ENCODE assay signal across 10 cellular contexts in genomic region chr11:111694851-111695250, GRCh38.
DNase-seq lines count a peak whose midpoint lies in the region; ATAC-seq and TF ChIP-seq lines count a peak whose summit lies in the region.
"Had no signal": no experiment of that assay in that cellular context is flagged by ENCODE, and none has a peak within 500 bp of the region (broad histone marks: within the 10 kb centered on the region; RNA-seq: fewer than 3 reads in every experiment).

No MANE protein-coding gene starts in this region.

- no peak overlapping the region for H3K27ac Mint-ChIP-seq in activated T-cell treated with anti-CD3 and anti-CD28 coated beads, Interleukin-2, amount 50 U/mL, for 72 hours

- H3K9me3 Mint-ChIP-seq in activated T-cell treated with anti-CD3 and anti-CD28 coated beads, Interleukin-2, amount 50 U/mL, for 72 hours, result no peaks in the 10 kb centered on the region

- H3K4me3 ChIP-seq in adipocyte (ENCODE audit: low read length) (no peak overlapping the region), right atrium auricular region (no peak overlapping the region), stomach (no peak overlapping the region), HAP-1 (no peak overlapping the region)
- H3K4me3 ChIP-seq: SK-N-MC had no signal

- 50 to 57% (median 55%) methylated on average over 4 of the region's 4 CpGs for WGBS in stomach, 5 donors

- H3K9ac ChIP-seq in adipocyte (ENCODE audit: low read length), result no peak overlapping the region

- in situ Hi-C loops in HAP-1 (cut with MboI; ENCODE audit: low sequenced_read_pairs), result no loop called here

- TF ChIP-seq CTCF in right atrium auricular region (IDR thresholded peaks at IDR 0.05) (no peak), stomach (IDR thresholded peaks at IDR 0.05) (no peak)

- no peaks in the 10 kb centered on the region for H3K36me3 Mint-ChIP-seq in activated T-cell treated with anti-CD3 and anti-CD28 coated beads, Interleukin-2, amount 50 U/mL, for 72 hours (ENCODE audit: insufficient read depth in 2 of 2)

- H3K27ac ChIP-seq in right atrium auricular region (peak overlapping the region; percentile 53 to 69), stomach (peak overlapping the region in 3 of 5 donors; percentile 22 to 58 (median 36))
- H3K27ac ChIP-seq: SK-N-MC had no signal

- H3K9me3 ChIP-seq in adipocyte (ENCODE audit: control insufficient read depth, low read length) (no peaks in the 10 kb centered on the region), right atrium auricular region (no peaks in the 10 kb centered on the region), stomach (no peaks in the 10 kb centered on the region), HAP-1 (no peaks in the 10 kb centered on the region)

- TF ChIP-seq EP300 in stomach (IDR thresholded peaks at IDR 0.05), result no peak

- intact Hi-C loops in stomach (cut with DNase I; ENCODE audit: low total_unique reads), result no loop called here

- no peaks in the 10 kb centered on the region for H3K4me1 Mint-ChIP-seq in activated T-cell treated with anti-CD3 and anti-CD28 coated beads, Interleukin-2, amount 50 U/mL, for 72 hours (ENCODE audit: low read depth)

- H3K27me3 ChIP-seq in adipocyte (replicated peaks; ENCODE audit: control insufficient read depth, insufficient read depth, low read length), result no peaks in the 10 kb centered on the region
- H3K27me3 ChIP-seq in right atrium auricular region, result no peaks in the 10 kb centered on the region
- no peaks in the 10 kb centered on the region for H3K27me3 ChIP-seq in stomach
- no peaks in the 10 kb centered on the region for H3K27me3 ChIP-seq in HAP-1 (ENCODE audit: low read depth)

- TF ChIP-seq POLR2A in stomach (IDR thresholded peaks at IDR 0.05), result no peak

- H3K36me3 ChIP-seq in adipocyte (ENCODE audit: control insufficient read depth, insufficient read depth, low read length, severe bottlenecking), result peaks cover 43% of the 10 kb centered on the region
- peaks cover under 1% of the 10 kb centered on the region for H3K36me3 ChIP-seq in right atrium auricular region
- peaks cover 0 to 19% (median 4%) of the 10 kb centered on the region in 4 donors for H3K36me3 ChIP-seq in stomach
- no peaks in the 10 kb centered on the region; the same call in 1 of the 2 replicates for H3K36me3 ChIP-seq in HAP-1 (replicated peaks)

- no peaks in the 10 kb centered on the region for H3K27me3 Mint-ChIP-seq in activated T-cell treated with anti-CD3 and anti-CD28 coated beads, Interleukin-2, amount 50 U/mL, for 72 hours (ENCODE audit: low read depth)

- peak; percentile 82 for DNase-seq in HT1080 (ENCODE audit: low read depth)
- peak; percentile 75 for DNase-seq in adipocyte (ENCODE audit: low read depth)
- DNase-seq in right atrium auricular region (ENCODE audit: low spot score), result no peak
- no peak for DNase-seq in stomach
- DNase-seq in NCI-H1694 (lab: John Stamatoyannopoulos, UW), result no peak
- no peak for DNase-seq in HAP-1 (ENCODE audit: low spot score in 2 of 2)
- no peak for DNase-seq in activated T-cell treated with anti-CD3 and anti-CD28 coated beads, Interleukin-2, amount 50 U/mL, for 72 hours

- H3K4me3 Mint-ChIP-seq in activated T-cell treated with anti-CD3 and anti-CD28 coated beads, Interleukin-2, amount 50 U/mL, for 72 hours, result no peak overlapping the region

- ATAC-seq in activated T-cell treated with anti-CD3 and anti-CD28 coated beads, Interleukin-2, amount 50 U/mL, for 72 hours (replicated peaks in 1 of 2), result no peak
- ATAC-seq in GM19455 (IDR thresholded peaks at IDR 0.05; ENCODE audit: unreplicated experiment), result no peak
- ATAC-seq: HCT116 had no signal

- H3K4me1 ChIP-seq in adipocyte (ENCODE audit: control insufficient read depth, insufficient read depth, low read length) (peaks cover 56% of the 10 kb centered on the region), right atrium auricular region (peaks cover 0 to 38% of the 10 kb centered on the region in 2 donors), stomach (peaks cover 0 to 62% (median 26%) of the 10 kb centered on the region in 4 donors), HAP-1 (no peaks in the 10 kb centered on the region)

Comparison
In these comparisons a context has a peak if more than half of its experiments do, and no peak if none do; other contexts are left out.
1. DNase-seq: peak in HT1080 (single experiment) and adipocyte (single experiment); none in right atrium auricular region (single experiment), stomach (single experiment), NCI-H1694 (single experiment), HAP-1 (0 of 2) and activated T-cell treated with anti-CD3 and anti-CD28 coated beads, Interleukin-2, amount 50 U/mL, for 72 hours (0 of 2).